Comparison of ENCODE assay signal across 8 cellular contexts in the genomic region with DNA sequence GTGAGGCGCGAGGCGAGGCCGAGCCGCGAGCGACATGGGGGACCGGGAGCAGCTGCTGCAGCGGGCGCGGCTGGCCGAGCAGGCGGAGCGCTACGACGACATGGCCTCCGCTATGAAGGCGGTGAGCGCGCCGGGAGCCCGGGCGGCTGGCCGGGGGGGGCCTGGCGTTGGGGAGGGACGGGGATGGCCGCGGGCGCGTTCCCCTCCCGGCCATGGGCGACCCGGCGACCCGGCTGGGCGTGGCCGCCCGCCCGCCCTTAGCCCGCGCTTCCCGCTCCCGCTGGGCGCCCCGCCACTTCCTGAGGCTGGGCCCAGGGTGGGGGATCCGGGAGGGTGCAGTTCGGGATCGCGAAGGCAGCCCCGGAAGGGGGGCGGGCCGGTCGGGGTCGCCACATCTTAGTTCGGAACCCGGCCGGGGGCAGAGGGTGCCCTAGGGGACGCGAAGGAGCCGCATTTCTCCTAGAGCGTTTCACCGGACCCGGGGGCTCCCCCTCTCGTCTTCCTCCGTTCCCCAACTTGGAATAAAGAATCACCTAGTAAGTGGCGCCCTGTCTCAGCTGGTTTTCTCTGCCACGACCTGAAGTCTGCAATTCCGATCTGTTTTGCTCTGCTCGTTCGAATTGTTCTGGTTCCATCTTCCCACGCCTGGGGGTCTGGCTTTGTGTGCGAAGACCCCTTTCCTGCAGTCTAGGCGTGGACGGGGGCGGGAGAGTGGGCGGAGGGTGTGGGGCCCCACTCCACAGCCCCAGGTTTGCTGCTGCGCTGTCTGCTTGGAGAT. TPM values are rescaled to one million over a fixed set of nuclear protein-coding genes. Genes with fewer than 3 reads are reported as not detected.
DNase-seq lines count a peak whose midpoint lies in the region; ATAC-seq and TF ChIP-seq lines count a peak whose summit lies in the region.

No MANE protein-coding gene starts in this region.

- intact Hi-C loops in breast epithelium (cut with DNase I; ENCODE audit: low total_unique reads) = no loop called here

- ATAC-seq in HG02938 (IDR thresholded peaks at IDR 0.05; ENCODE audit: unreplicated experiment) = peak; percentile 17

- H3K27ac ChIP-seq in SJCRH30 = peak overlapping the region; percentile 79
- peak overlapping the region; percentile 96 to 100 for H3K27ac ChIP-seq in breast epithelium

- peak in 1 of 3 donors; percentile 24 for TF ChIP-seq CTCF in breast epithelium (IDR thresholded peaks at IDR 0.05)

- TF ChIP-seq POLR2A in breast epithelium (IDR thresholded peaks at IDR 0.05) = no peak

- peaks cover 5% of the 10 kb centered on the region for H3K4me1 ChIP-seq in SJCRH30
- peaks cover 4 to 13% of the 10 kb centered on the region in 2 donors for H3K4me1 ChIP-seq in breast epithelium

- H3K27me3 ChIP-seq in SJCRH30 (no peaks in the 10 kb centered on the region), breast epithelium (no peaks in the 10 kb centered on the region)

- H3K9me3 ChIP-seq in SJCRH30 (replicated peaks) = no peaks in the 10 kb centered on the region
- no peaks in the 10 kb centered on the region for H3K9me3 ChIP-seq in breast epithelium

- H3K4me3 ChIP-seq in SJCRH30 (peak overlapping the region; percentile 95), breast epithelium (peak overlapping the region; percentile 78 to 100 (median 94))

- DNase-seq in NCI-H345 (lab: John Stamatoyannopoulos, UW) (peak; percentile 27), NCI-H345 treated with DMSO at 0.1 percent for 48 hours (lab: John Stamatoyannopoulos, UW; ENCODE audit: unreplicated experiment) (no peak), SJCRH30 (peak; percentile 47), breast epithelium (ENCODE audit: low spot score in 2 of 2) (peak in 1 of 2 donors; percentile 29), kidney tubule cell (ENCODE audit: low spot score) (peak; percentile 39), globus pallidus (ENCODE audit: low spot score) (no peak)
- DNase-seq in stimulated activated CD4-positive, alpha-beta T cell treated with anti-CD3 and anti-CD28 coated beads, Interleukin-2, amount 100 ng/mL, for 4 hours (ENCODE audit: low read depth) = peak; percentile 21

- peaks cover 16% of the 10 kb centered on the region; the same call in 1 of the 2 replicates for H3K36me3 ChIP-seq in SJCRH30
- H3K36me3 ChIP-seq in breast epithelium = no peaks in the 10 kb centered on the region

RNA-seq across cellular contexts. Expression of a gene that starts 0.6 kb away (rescaled TPM):
- total RNA-seq in SJCRH30 (2014; rRNA removed; shearing (Covaris generic)) = 100 and 106 TPM in 2 replicates
- 10 to 100 TPM; 58.7 to 94.3 (median 85.9) TPM for total RNA-seq in breast epithelium

Comparison
In these comparisons a context has a peak if more than half of its experiments do, and no peak if none do; other contexts are left out.
1. DNase-seq: peak in NCI-H345 (single experiment), SJCRH30 (2 of 2), kidney tubule cell (single experiment) and stimulated activated CD4-positive, alpha-beta T cell treated with anti-CD3 and anti-CD28 coated beads, Interleukin-2, amount 100 ng/mL, for 4 hours (single experiment); none in NCI-H345 treated with DMSO at 0.1 percent for 48 hours (single experiment) and globus pallidus (single experiment).